Comparison of ENCODE assay signal across 32 cellular contexts in the genomic region with DNA sequence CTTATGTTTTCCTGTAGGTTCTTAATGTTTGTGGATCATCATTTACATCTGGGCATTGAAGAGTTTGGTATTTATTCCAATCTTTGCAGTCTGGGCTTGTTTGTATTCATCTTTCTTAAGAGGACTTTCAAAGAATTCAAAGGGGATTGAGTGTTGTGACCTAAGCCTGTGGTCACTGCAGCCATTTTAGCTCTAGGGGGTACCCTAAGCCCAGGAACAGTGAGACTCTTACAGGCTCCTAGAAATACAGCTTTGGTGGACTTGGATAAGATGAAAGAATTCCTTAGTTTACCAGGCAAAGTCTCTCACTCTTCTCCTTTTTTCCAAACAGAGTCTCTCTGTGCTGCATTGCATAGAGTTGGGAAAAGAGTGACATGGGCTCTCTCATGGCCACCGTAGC.
"Had no signal": no experiment of that assay in that cellular context is flagged by ENCODE, and none has a peak within 500 bp of the region (broad histone marks: within the 10 kb centered on the region; RNA-seq: fewer than 3 reads in every experiment).

No MANE protein-coding gene starts in this region.

- FAIRE-seq: islet of Langerhans had no signal

- H3K4me1 ChIP-seq: foreskin keratinocyte, heart left ventricle, left lung, lower lobe of right lung, uterus had no signal

- H3K4me1 Mint-ChIP-seq: stimulated activated effector memory CD8-positive, alpha-beta T cell treated with anti-CD3 and anti-CD28 coated beads, Interleukin-12 subunit alpha, Interleukin-12 subunit beta, amount 100 ng/mL, for 72 hours had no signal

- DNase-seq: activated CD4-positive, alpha-beta T cell treated with anti-CD3 and anti-CD28 coated beads for 48 hours; activated CD4-positive, alpha-beta T cell treated with anti-CD3 and anti-CD28 coated beads, Interleukin-2, amount 50 U/mL, for 48 hours; activated CD8-positive, alpha-beta memory T cell treated with anti-CD3 and anti-CD28 coated beads for 24 hours; activated CD8-positive, alpha-beta memory T cell treated with anti-CD3 and anti-CD28 coated beads, Interleukin-2, amount 50 U/mL, for 4 hours; activated gamma-delta T cell treated with Interleukin-2 at 50 U/mL for 16 hours; activated naive CD4-positive, alpha-beta T cell treated with anti-CD3 and anti-CD28 coated beads, Interleukin-2, amount 50 U/mL, for 16 hours; activated T-cell treated with anti-CD3 and anti-CD28 coated beads, Interleukin-2, amount 50 U/mL, for 1 hour; amygdala; caudate nucleus; cortex of kidney; foreskin keratinocyte; heart left ventricle; hypothalamus; left lung; lower lobe of right lung; mucosa of descending colon; stimulated activated CD4-positive, alpha-beta T cell treated with anti-CD3 and anti-CD28 coated beads, Interleukin-12 subunit alpha, Interleukin-12 subunit beta, amount 100 ng/mL, for 4 hours; stimulated activated CD4-positive, alpha-beta T cell treated with anti-CD3 and anti-CD28 coated beads, Interleukin-4, amount 100 ng/mL, for 24 hours; T-helper 1 cell; uterus had no signal

- H3K27me3 Mint-ChIP-seq: natural killer cell treated with Interleukin-12 subunit alpha and Interleukin-12 subunit beta and Interleukin-15 and Interleukin-18, amount 100 ng/mL, for 72 hours; progenitor cell of endocrine pancreas; stimulated activated naive CD8-positive, alpha-beta T cell treated with anti-CD3 and anti-CD28 coated beads, Interleukin-15, Interleukin-2, amounts not matched to agents 100 ng/mL and 50 ng/mL, for 24 hours had no signal

- H3K27ac ChIP-seq: foreskin keratinocyte, heart left ventricle, left lung, lower lobe of right lung, neutrophil, skin epidermis, thoracic aorta, uterus had no signal

- ATAC-seq: esophagus mucosa; foreskin keratinocyte; heart left ventricle; left lung; lower lobe of right lung; mucosa of descending colon; natural killer cell treated with Interleukin-12 subunit alpha and Interleukin-12 subunit beta and Interleukin-15 and Interleukin-18, amount 100 ng/mL, for 72 hours; sciatic nerve; stimulated activated effector memory CD8-positive, alpha-beta T cell treated with anti-CD3 and anti-CD28 coated beads, Interleukin-12 subunit alpha, Interleukin-12 subunit beta, amount 100 ng/mL, for 72 hours had no signal

- H3K36me3 ChIP-seq: heart left ventricle, left lung, lower lobe of right lung, neutrophil, thoracic aorta had no signal

- H3K4me3 ChIP-seq: heart left ventricle, left lung, lower lobe of right lung, mucosa of descending colon, skin epidermis, thoracic aorta, uterus had no signal

- H3K9me3 ChIP-seq: lower lobe of right lung, neutrophil, thoracic aorta, uterus had no signal

- H3K27me3 ChIP-seq: foreskin keratinocyte, heart left ventricle, left lung, neutrophil, uterus had no signal

- H3K36me3 Mint-ChIP-seq: stimulated activated effector memory CD8-positive, alpha-beta T cell treated with anti-CD3 and anti-CD28 coated beads, Interleukin-12 subunit alpha, Interleukin-12 subunit beta, amount 100 ng/mL, for 72 hours had no signal

- H3K27ac Mint-ChIP-seq: activated T-helper 1 cell treated with anti-CD3 and anti-CD28 coated beads, Interleukin-12 subunit alpha, Interleukin-12 subunit beta, Interleukin-2, Interleukin-4 antibody, amounts not matched to agents 30 ng/mL and 10 ng/mL and 1 ng/mL, durations not matched to agents 14 hours and 24 hours and 36 hours; natural killer cell treated with Interleukin-12 subunit alpha and Interleukin-12 subunit beta and Interleukin-15 and Interleukin-18, amount 100 ng/mL, for 72 hours; progenitor cell of endocrine pancreas; stimulated activated effector memory CD8-positive, alpha-beta T cell treated with anti-CD3 and anti-CD28 coated beads, Interleukin-12 subunit alpha, Interleukin-12 subunit beta, amount 100 ng/mL, for 72 hours; stimulated activated naive CD8-positive, alpha-beta T cell treated with anti-CD3 and anti-CD28 coated beads, Interleukin-15, Interleukin-2, amounts not matched to agents 100 ng/mL and 50 ng/mL, for 24 hours; T-helper 2 cell treated with Interferon-gamma antibody and Interleukin-4, amounts not matched to agents 5 μg/mL and 100 μg/mL, for 36 hours had no signal

- H3K4me3 Mint-ChIP-seq: activated T-helper 1 cell treated with anti-CD3 and anti-CD28 coated beads, Interleukin-12 subunit alpha, Interleukin-12 subunit beta, Interleukin-2, Interleukin-4 antibody, amounts not matched to agents 30 ng/mL and 10 ng/mL and 1 ng/mL, durations not matched to agents 14 hours and 24 hours and 36 hours; natural killer cell treated with Interleukin-12 subunit alpha and Interleukin-12 subunit beta and Interleukin-15 and Interleukin-18, amount 100 ng/mL, for 72 hours; stimulated activated effector memory CD8-positive, alpha-beta T cell treated with anti-CD3 and anti-CD28 coated beads, Interleukin-12 subunit alpha, Interleukin-12 subunit beta, amount 100 ng/mL, for 72 hours; stimulated activated naive CD8-positive, alpha-beta T cell treated with anti-CD3 and anti-CD28 coated beads, Interleukin-15, Interleukin-2, amounts not matched to agents 100 ng/mL and 50 ng/mL, for 24 hours; T-helper 2 cell treated with Interferon-gamma antibody and Interleukin-4, amounts not matched to agents 5 μg/mL and 100 μg/mL, for 36 hours had no signal
